In genomic region chr19:29983568-29983967, GRCh38 we compare ENCODE assay signal across 2 cellular contexts.
TF ChIP-seq lines count a peak whose summit lies in the region.

No MANE protein-coding gene starts in this region.

TF ChIP-seq in HEK293, 187 proteins besides CTCF, POLR2A, EP300 and RAD21 (continued from another document):
- no peak for TF ChIP-seq OVOL3 (tag by site-specific recombination; IDR thresholded peaks at IDR 0.05)
- TF ChIP-seq, protein P1, sequence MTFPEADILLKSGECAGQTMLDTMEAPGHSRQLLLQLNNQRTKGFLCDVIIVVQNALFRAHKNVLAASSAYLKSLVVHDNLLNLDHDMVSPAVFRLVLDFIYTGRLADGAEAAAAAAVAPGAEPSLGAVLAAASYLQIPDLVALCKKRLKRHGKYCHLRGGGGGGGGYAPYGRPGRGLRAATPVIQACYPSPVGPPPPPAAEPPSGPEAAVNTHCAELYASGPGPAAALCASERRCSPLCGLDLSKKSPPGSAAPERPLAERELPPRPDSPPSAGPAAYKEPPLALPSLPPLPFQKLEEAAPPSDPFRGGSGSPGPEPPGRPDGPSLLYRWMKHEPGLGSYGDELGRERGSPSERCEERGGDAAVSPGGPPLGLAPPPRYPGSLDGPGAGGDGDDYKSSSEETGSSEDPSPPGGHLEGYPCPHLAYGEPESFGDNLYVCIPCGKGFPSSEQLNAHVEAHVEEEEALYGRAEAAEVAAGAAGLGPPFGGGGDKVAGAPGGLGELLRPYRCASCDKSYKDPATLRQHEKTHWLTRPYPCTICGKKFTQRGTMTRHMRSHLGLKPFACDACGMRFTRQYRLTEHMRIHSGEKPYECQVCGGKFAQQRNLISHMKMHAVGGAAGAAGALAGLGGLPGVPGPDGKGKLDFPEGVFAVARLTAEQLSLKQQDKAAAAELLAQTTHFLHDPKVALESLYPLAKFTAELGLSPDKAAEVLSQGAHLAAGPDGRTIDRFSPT (tag by site-specific recombination; IDR thresholded peaks at IDR 0.05), result no peak

TF ChIP-seq in K562, 482 proteins besides CTCF, POLR2A, EP300 and RAD21 (continued from another document):
- TF ChIP-seq ZNF316 (IDR thresholded peaks at IDR 0.05), result peak; percentile 60
- no peak for TF ChIP-seq GABPB1 (CRISPR knock-in tag; IDR thresholded peaks at IDR 0.05)
- no peak for TF ChIP-seq ERF (CRISPR knock-in tag; IDR thresholded peaks at IDR 0.05)
